In genomic region chr11:74257934-74258553, GRCh38 we compare ENCODE assay signal across 11 cellular contexts. TPM values are rescaled to one million over a fixed set of nuclear protein-coding genes. Genes with fewer than 3 reads are reported as not detected.
A peak's percentile ranks its signal among the peaks of the same experiment; 100 is the strongest.
DNase-seq lines count a peak whose midpoint lies in the region; ATAC-seq and TF ChIP-seq lines count a peak whose summit lies in the region.
"Had no signal": no experiment of that assay in that cellular context is flagged by ENCODE, and none has a peak within 500 bp of the region (broad histone marks: within the 10 kb centered on the region; RNA-seq: fewer than 3 reads in every experiment).

No MANE protein-coding gene starts in this region.

- DNase-seq in LHCN-M2 (ENCODE audit: low read depth): peak; percentile 34
- peak; percentile 36 for DNase-seq in astrocyte of the cerebellum (ENCODE audit: low read depth)
- DNase-seq in left ventricle myocardium inferior: peak; percentile 55
- DNase-seq in skeletal muscle cell (ENCODE audit: low read depth): peak; percentile 62
- DNase-seq in activated CD4-positive, CD25-positive, alpha-beta regulatory T cell treated with anti-CD3 and anti-CD28 coated beads, Interleukin-2, amount 50 U/mL, for 72 hours: no peak
- no peak for DNase-seq in activated naive CD4-positive, alpha-beta T cell (lab: John Stamatoyannopoulos, UW)
- DNase-seq: activated T-cell treated with anti-CD3 and anti-CD28 coated beads, Interleukin-2, amount 50 U/mL, for 24 hours; cortex of kidney; T-cell had no signal

- ATAC-seq in HG03342 (IDR thresholded peaks at IDR 0.05; ENCODE audit: unreplicated experiment) (no peak), GM21723 (IDR thresholded peaks at IDR 0.05; ENCODE audit: unreplicated experiment) (no peak)
- ATAC-seq: T-cell had no signal

- peaks cover 22% of the 10 kb centered on the region for H3K36me3 ChIP-seq in left ventricle myocardium inferior

- H3K4me1 ChIP-seq in left ventricle myocardium inferior: no peaks in the 10 kb centered on the region

- no peak overlapping the region for H3K4me3 ChIP-seq in astrocyte of the cerebellum (ENCODE audit: low read depth, low read length)
- H3K4me3 ChIP-seq in left ventricle myocardium inferior: no peak overlapping the region
- no peak overlapping the region for H3K4me3 ChIP-seq in skeletal muscle cell (ENCODE audit: low read depth, low read length)

- intact Hi-C loops in left ventricle myocardium inferior (cut with micrococcal nuclease): loop anchor here (5.0 to 10.0 kb wide), 2 partner anchors 77 to 189 kb away; no protein-coding TSS in a partner anchor

- H3K27me3 ChIP-seq in left ventricle myocardium inferior (ENCODE audit: low read depth): no peaks in the 10 kb centered on the region

- peaks cover 11% of the 10 kb centered on the region for H3K9me3 ChIP-seq in left ventricle myocardium inferior (replicated peaks)

- no peak overlapping the region for H3K27ac ChIP-seq in left ventricle myocardium inferior (replicated peaks)

- in situ Hi-C loops in astrocyte of the cerebellum (cut with HindIII; ENCODE audit: low sequenced_read_pairs): loop anchor here (10.0 to 25.0 kb wide), 2 partner anchors 179 to 307 kb away; no protein-coding TSS in a partner anchor

- TF ChIP-seq CTCF in astrocyte of the cerebellum (IDR thresholded peaks at IDR 0.05; ENCODE audit: low read depth, low read length, missing control alignments) (no peak), left ventricle myocardium inferior (IDR thresholded peaks at IDR 0.05; ENCODE audit: borderline replicate concordance) (no peak)

RNA-seq across cellular contexts. Expression of gene P4HA3, which starts 53.4 kb away (rescaled TPM):
- 3.1 TPM in 2 replicates for total RNA-seq in LHCN-M2 (2014; rRNA removed)
- polyA plus RNA-seq in LHCN-M2 (2012): 1.4 TPM
- 0.16 TPM for total RNA-seq in left ventricle myocardium inferior
- total RNA-seq: T-cell had no signal

Comparison
In these comparisons a context has a peak if more than half of its experiments do, and no peak if none do; other contexts are left out.
1. DNase-seq: peak in LHCN-M2 (single experiment), astrocyte of the cerebellum (single experiment), left ventricle myocardium inferior (single experiment) and skeletal muscle cell (single experiment); none in activated CD4-positive, CD25-positive, alpha-beta regulatory T cell treated with anti-CD3 and anti-CD28 coated beads, Interleukin-2, amount 50 U/mL, for 72 hours (single experiment) and activated naive CD4-positive, alpha-beta T cell (0 of 4).